Comparison of ENCODE assay signal across 17 cellular contexts in the genomic region with DNA sequence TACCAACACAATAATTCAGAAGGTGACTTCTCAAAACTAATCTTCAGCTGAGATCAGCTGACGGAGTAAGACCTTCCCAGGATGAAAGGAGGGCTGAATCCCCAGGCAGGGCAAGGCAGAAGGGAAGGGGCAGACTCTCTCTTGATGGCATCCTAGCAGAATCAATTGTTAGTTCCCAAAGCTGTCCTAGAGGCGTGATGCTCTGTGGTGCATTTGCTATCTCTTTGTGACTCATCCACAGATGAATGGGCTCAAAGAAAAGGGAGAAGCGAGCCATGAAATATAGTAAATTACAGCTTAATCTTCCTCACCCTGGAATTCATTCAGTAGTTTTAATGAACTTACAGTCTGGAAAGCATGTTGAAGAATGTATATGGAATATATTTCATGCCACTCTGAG. TPM values are rescaled to one million over a fixed set of nuclear protein-coding genes. Genes with fewer than 3 reads are reported as not detected.
"Had no signal": no experiment of that assay in that cellular context is flagged by ENCODE, and none has a peak within 500 bp of the region (broad histone marks: within the 10 kb centered on the region; RNA-seq: fewer than 3 reads in every experiment).

No MANE protein-coding gene starts in this region.

- H3K36me3 ChIP-seq: esophagus muscularis mucosa, neutrophil, pancreas, spleen, upper lobe of right lung had no signal

- ATAC-seq: activated T-cell treated with anti-CD3 and anti-CD28 coated beads, Interleukin-2, amount 50 U/mL, for 72 hours; natural killer cell; upper lobe of right lung had no signal

- H3K4me1 ChIP-seq: spleen, upper lobe of right lung had no signal

- H3K9me3 Mint-ChIP-seq: activated naive CD4-positive, alpha-beta T cell treated with anti-CD3 and anti-CD28 coated beads, Interleukin-2, amount 50 U/mL, for 24 hours had no signal

- H3K4me3 ChIP-seq: esophagus muscularis mucosa, hepatocyte, pancreas, spleen, upper lobe of right lung had no signal

- H3K27ac Mint-ChIP-seq: activated naive CD4-positive, alpha-beta T cell treated with anti-CD3 and anti-CD28 coated beads, Interleukin-2, amount 50 U/mL, for 24 hours; activated T-cell treated with anti-CD3 and anti-CD28 coated beads, Interleukin-2, amount 50 U/mL, for 72 hours; natural killer cell had no signal

- H3K4me1 Mint-ChIP-seq: activated naive CD4-positive, alpha-beta T cell treated with anti-CD3 and anti-CD28 coated beads, Interleukin-2, amount 50 U/mL, for 24 hours; natural killer cell had no signal

- DNase-seq: activated CD4-positive, alpha-beta T cell treated with anti-CD3 and anti-CD28 coated beads, Interleukin-2, amount 50 U/mL, for 4 hours; activated effector memory CD4-positive, alpha-beta T cell treated with anti-CD3 and anti-CD28 coated beads, Interleukin-2, amount 50 U/mL, for 16 hours; activated T-cell treated with anti-CD3 and anti-CD28 coated beads, Interleukin-2, amount 50 U/mL, for 72 hours; effector CD4-positive, alpha-beta T cell; natural killer cell; pancreas; spleen; stimulated activated CD8-positive, alpha-beta memory T cell treated with anti-CD3 and anti-CD28 coated beads, Interleukin-4, amount 100 ng/mL, for 48 hours; stimulated activated naive CD4-positive, alpha-beta T cell; upper lobe of right lung had no signal

- H3K27ac ChIP-seq: esophagus muscularis mucosa, hepatocyte, neutrophil, pancreas, spleen, upper lobe of right lung had no signal

- H3K4me2 ChIP-seq: hepatocyte had no signal

- H3K36me3 Mint-ChIP-seq: activated naive CD4-positive, alpha-beta T cell treated with anti-CD3 and anti-CD28 coated beads, Interleukin-2, amount 50 U/mL, for 24 hours; natural killer cell had no signal

- FAIRE-seq: bronchial epithelial cell, pancreas had no signal

- H3K4me3 Mint-ChIP-seq: activated naive CD4-positive, alpha-beta T cell treated with anti-CD3 and anti-CD28 coated beads, Interleukin-2, amount 50 U/mL, for 24 hours; activated T-cell treated with anti-CD3 and anti-CD28 coated beads, Interleukin-2, amount 50 U/mL, for 72 hours; natural killer cell had no signal

- H3K27me3 Mint-ChIP-seq: activated naive CD4-positive, alpha-beta T cell treated with anti-CD3 and anti-CD28 coated beads, Interleukin-2, amount 50 U/mL, for 24 hours had no signal

- H3K9me3 ChIP-seq: esophagus muscularis mucosa, neutrophil, pancreas, spleen, upper lobe of right lung had no signal

- H3K79me2 ChIP-seq: hepatocyte had no signal

- H3K27me3 ChIP-seq: esophagus muscularis mucosa, hepatocyte, neutrophil, pancreas, spleen, upper lobe of right lung had no signal

- H2AFZ ChIP-seq: hepatocyte had no signal

RNA-seq across cellular contexts. Expression of a gene that starts 37.2 kb away (rescaled TPM):
- total RNA-seq: activated CD8-positive, alpha-beta memory T cell treated with anti-CD3 and anti-CD28 coated beads for 36 hours; activated T-cell treated with anti-CD3 and anti-CD28 coated beads, Interleukin-2, amount 50 U/mL, for 72 hours; bronchial epithelial cell; natural killer cell; T-helper 2 cell treated with Interferon-gamma antibody and Interleukin-4, amounts not matched to agents 100 ng/mL and 5 ng/mL, for 36 hours had no signal
